In genomic region chr4:73850261-73850970, GRCh38 we compare ENCODE assay signal across 27 cellular contexts. TPM values are rescaled to one million over a fixed set of nuclear protein-coding genes. Genes with fewer than 3 reads are reported as not detected.
"Had no signal": no experiment of that assay in that cellular context is flagged by ENCODE, and none has a peak within 500 bp of the region (broad histone marks: within the 10 kb centered on the region; RNA-seq: fewer than 3 reads in every experiment).

No MANE protein-coding gene starts in this region.

- H3K4me2 ChIP-seq: hepatocyte had no signal

- H2AFZ ChIP-seq: hepatocyte had no signal

- H3K4me3 ChIP-seq: body of pancreas, hepatocyte, prostate gland, right atrium auricular region, thyroid gland, upper lobe of right lung had no signal

- DNase-seq: activated CD4-positive, alpha-beta T cell treated with anti-CD3 and anti-CD28 coated beads, Interleukin-2, amount 10 ng/mL, durations not matched to agents 7 days and 5 days; activated CD8-positive, alpha-beta memory T cell treated with anti-CD3 and anti-CD28 coated beads, Interleukin-2, amount 10 ng/mL, durations not matched to agents 7 days and 5 days; activated CD8-positive, alpha-beta T cell treated with anti-CD3 and anti-CD28 coated beads for 36 hours; activated gamma-delta T cell; activated naive CD4-positive, alpha-beta T cell treated with anti-CD3 and anti-CD28 coated beads, Interleukin-2, amount 50 U/mL, for 16 hours; activated naive CD8-positive, alpha-beta T cell treated with anti-CD3 and anti-CD28 coated beads, Interleukin-2, amount 50 U/mL, for 24 hours; anterior cingulate cortex; body of pancreas; effector CD4-positive, alpha-beta T cell; erythroblast; glutamatergic neuron; immature natural killer cell; kidney glomerular epithelial cell; left ventricle myocardium superior; mammary epithelial cell; midbrain; stimulated activated CD4-positive, alpha-beta T cell treated with anti-CD3 and anti-CD28 coated beads, Interleukin-12 subunit alpha, Interleukin-12 subunit beta, amount 100 ng/mL, for 4 hours; stimulated activated CD4-positive, alpha-beta T cell treated with anti-CD3 and anti-CD28 coated beads, Interleukin-4, amount 100 ng/mL, for 4 hours; stimulated activated naive CD8-positive, alpha-beta T cell treated with anti-CD3 and anti-CD28 coated beads, Interleukin-15, Interleukin-2, amounts not matched to agents 100 U/mL and 50 U/mL, for 24 hours; thyroid gland; upper lobe of right lung had no signal

- H3K36me3 ChIP-seq: prostate gland, right atrium auricular region, thyroid gland, upper lobe of right lung had no signal

- H3K4me1 ChIP-seq: prostate gland, right atrium auricular region, thyroid gland had no signal

- H3K27ac ChIP-seq: body of pancreas, hepatocyte, prostate gland, right atrium auricular region, thyroid gland, upper lobe of right lung, VCaP had no signal

- H3K9me3 ChIP-seq: body of pancreas, prostate gland, right atrium auricular region, thyroid gland, upper lobe of right lung had no signal

- H3K27me3 ChIP-seq: body of pancreas, right atrium auricular region, thyroid gland, upper lobe of right lung had no signal

- ATAC-seq: activated CD4-positive, CD25-positive, alpha-beta regulatory T cell treated with anti-CD3 and anti-CD28 coated beads, Interleukin-2, amount 50 U/mL, for 24 hours; activated CD8-positive, alpha-beta memory T cell treated with anti-CD3 and anti-CD28 coated beads, Interleukin-2, amount 10 ng/mL, durations not matched to agents 7 days and 5 days; activated CD8-positive, alpha-beta T cell treated with anti-CD3 and anti-CD28 coated beads for 36 hours; activated naive CD8-positive, alpha-beta T cell treated with anti-CD3 and anti-CD28 coated beads, Interleukin-2, amount 50 U/mL, for 24 hours; body of pancreas; left ventricle myocardium superior; natural killer cell treated with Interleukin-12 subunit alpha and Interleukin-12 subunit beta and Interleukin-15 and Interleukin-18, amount 100 ng/mL, for 72 hours; stimulated activated naive CD8-positive, alpha-beta T cell treated with anti-CD3 and anti-CD28 coated beads, Interleukin-15, Interleukin-2, amounts not matched to agents 100 U/mL and 50 U/mL, for 24 hours; upper lobe of right lung had no signal

RNA-seq across cellular contexts. Expression of gene PF4V1, which starts 2.7 kb away (rescaled TPM):
- polyA plus RNA-seq: hepatocyte, mammary epithelial cell had no signal

RNA-seq across cellular contexts. Expression of gene CXCL6, which starts 13.9 kb away (rescaled TPM):
- polyA plus RNA-seq: immature natural killer cell had no signal

RNA-seq across cellular contexts. Expression of gene CXCL1, which starts 18.8 kb away (rescaled TPM):
- polyA plus RNA-seq: immature natural killer cell had no signal
